8 cellular contexts compared by ENCODE assay signal in the genomic region with DNA sequence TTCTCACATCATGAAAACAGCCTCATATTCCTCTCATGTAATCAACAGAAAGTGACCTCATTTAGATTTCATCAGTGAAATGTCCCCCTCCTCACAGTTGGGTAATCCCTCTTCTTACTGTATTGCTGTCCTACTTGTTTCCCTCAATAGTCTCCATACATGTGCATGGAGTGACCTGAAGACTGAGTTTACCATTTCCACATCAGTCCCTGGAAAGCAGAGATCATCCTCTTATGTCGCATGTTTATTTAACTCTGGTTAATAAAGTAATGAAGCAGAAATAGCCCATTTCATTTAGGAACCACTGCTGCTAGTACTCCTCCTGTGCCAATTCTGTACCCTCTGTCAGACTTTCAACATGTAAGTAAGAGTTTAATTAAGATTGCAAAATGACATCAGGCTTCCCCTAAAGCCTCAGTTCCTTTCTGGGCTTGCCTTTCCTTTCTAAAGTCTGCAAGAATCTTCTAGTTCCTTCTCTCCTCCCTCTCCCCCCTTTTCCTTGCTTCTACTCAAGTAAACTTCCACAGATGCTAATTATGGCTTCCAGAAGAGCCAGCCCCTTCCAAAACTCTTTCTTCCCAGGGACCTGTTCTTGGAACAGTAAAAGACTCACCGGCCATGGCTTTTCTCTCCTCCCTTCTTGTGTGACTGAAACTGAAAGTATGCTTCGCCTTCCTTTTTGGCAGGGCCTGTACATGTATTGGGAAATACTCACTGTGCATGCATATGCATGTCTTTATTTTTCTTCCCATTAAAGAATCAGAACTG. TPM values are rescaled to one million over a fixed set of nuclear protein-coding genes. Genes with fewer than 3 reads are reported as not detected.
DNase-seq lines count a peak whose midpoint lies in the region; ATAC-seq and TF ChIP-seq lines count a peak whose summit lies in the region.
"Not testable (repeated sequence)": the region's sequence is repeated elsewhere in the genome, so short reads cannot be mapped to it uniquely, and the experiment has no call there.

A gene (minus strand): TSS at position 651 of the 768 bp plus-strand sequence. CDS start 31 bp downstream, at position 620.

- intact Hi-C loops in CD14-positive monocyte (cut with micrococcal nuclease) = loop anchor here (5.0 to 10.0 kb wide), 4 partner anchors 67 to 190 kb away; a partner anchor contains a TSS
- intact Hi-C loops in dorsolateral prefrontal cortex (cut with DNase I); lower leg skin (cut with DNase I; ENCODE audit: low total_unique reads): not testable (repeated sequence)

- CTCF ChIA-PET in activated CD8-positive, alpha-beta memory T cell treated with anti-CD3 and anti-CD28 coated beads, Interleukin-2, amount 10 ng/mL, durations not matched to agents 7 days and 5 days (lab: Charles Lee) = interaction anchor here (0.8 to 1.2 kb wide), 2 partner anchors 9 kb away, joined by 3 to 4 read pairs; no protein-coding TSS in a partner anchor

- peak within 1 kb of the TSS; percentile 89 to 100 (median 99) for H3K27ac Mint-ChIP-seq in CD14-positive monocyte
- H3K27ac Mint-ChIP-seq in activated CD8-positive, alpha-beta memory T cell treated with anti-CD3 and anti-CD28 coated beads, Interleukin-2, amount 10 ng/mL, durations not matched to agents 7 days and 5 days = peak within 1 kb of the TSS; percentile 94

- DNase-seq in CD14-positive monocyte (ENCODE audit: low spot score) (peak; percentile 60), NCI-H226 (peak; percentile 69), lower leg skin (ENCODE audit: low spot score in 2 of 2) (peak in 1 of 2 donors; percentile 56)
- DNase-seq in activated CD8-positive, alpha-beta memory T cell treated with anti-CD3 and anti-CD28 coated beads, Interleukin-2, amount 10 ng/mL, durations not matched to agents 7 days and 5 days = peak; percentile 59
- DNase-seq in dorsolateral prefrontal cortex = not testable (repeated sequence)
- peak in 2 of 3 donors; percentile 9 to 21 for DNase-seq in stimulated activated CD4-positive, alpha-beta T cell treated with anti-CD3 and anti-CD28 coated beads, Interleukin-12 subunit alpha, Interleukin-12 subunit beta, amount 100 ng/mL, for 48 hours (ENCODE audit: low read depth in 2 of 3, low spot score in 1 of 3)

- H3K27me3 ChIP-seq in dorsolateral prefrontal cortex = not testable (repeated sequence)

- TF ChIP-seq CTCF in CD14-positive monocyte (IDR thresholded peaks at IDR 0.05); dorsolateral prefrontal cortex (IDR thresholded peaks at IDR 0.05 in 54 of 56, conservative IDR thresholded peaks at IDR 0.05 in 2 of 56; ENCODE audit: low read depth in 1 of 56, partially characterized antibody in 56 of 56); lower leg skin (IDR thresholded peaks at IDR 0.05): not testable (repeated sequence)

- peaks cover 66% of the 10 kb centered on the region for H3K4me1 Mint-ChIP-seq in CD14-positive monocyte
- peaks cover 37% of the 10 kb centered on the region for H3K4me1 Mint-ChIP-seq in activated CD8-positive, alpha-beta memory T cell treated with anti-CD3 and anti-CD28 coated beads, Interleukin-2, amount 10 ng/mL, durations not matched to agents 7 days and 5 days

- not testable (repeated sequence) for TF ChIP-seq POLR2A in lower leg skin (IDR thresholded peaks at IDR 0.05)

- WGBS in lower leg skin, 2 donors = 8 to 14% methylated on average over 3 of the region's 3 CpGs

- H3K27ac ChIP-seq in dorsolateral prefrontal cortex = peak within 1 kb of the TSS in 41 of 59 donors; percentile 3 to 80 (median 53)

- H3K36me3 Mint-ChIP-seq in CD14-positive monocyte = peaks cover 47 to 60% of the 10 kb centered on the region in 2 donors
- peaks cover 58% of the 10 kb centered on the region for H3K36me3 Mint-ChIP-seq in activated CD8-positive, alpha-beta memory T cell treated with anti-CD3 and anti-CD28 coated beads, Interleukin-2, amount 10 ng/mL, durations not matched to agents 7 days and 5 days

- H3K27me3 Mint-ChIP-seq in CD14-positive monocyte (ENCODE audit: low read depth in 3 of 3); activated CD8-positive, alpha-beta memory T cell treated with anti-CD3 and anti-CD28 coated beads, Interleukin-2, amount 10 ng/mL, durations not matched to agents 7 days and 5 days: not testable (repeated sequence)

- ATAC-seq in GM19372 (IDR thresholded peaks at IDR 0.05; ENCODE audit: low read depth, unreplicated experiment) = peak; percentile 90
- peak; percentile 96 for ATAC-seq in HG03039 (IDR thresholded peaks at IDR 0.05; ENCODE audit: unreplicated experiment)
- peak; percentile 92 for ATAC-seq in activated CD8-positive, alpha-beta memory T cell treated with anti-CD3 and anti-CD28 coated beads, Interleukin-2, amount 10 ng/mL, durations not matched to agents 7 days and 5 days

- H3K4me3 Mint-ChIP-seq in CD14-positive monocyte = peak within 1 kb of the TSS; percentile 98 to 99
- H3K4me3 Mint-ChIP-seq in activated CD8-positive, alpha-beta memory T cell treated with anti-CD3 and anti-CD28 coated beads, Interleukin-2, amount 10 ng/mL, durations not matched to agents 7 days and 5 days = peak within 1 kb of the TSS; percentile 93

- H3K9me3 Mint-ChIP-seq in CD14-positive monocyte; activated CD8-positive, alpha-beta memory T cell treated with anti-CD3 and anti-CD28 coated beads, Interleukin-2, amount 10 ng/mL, durations not matched to agents 7 days and 5 days (ENCODE audit: low read depth): not testable (repeated sequence)

- peak within 1 kb of the TSS in 53 of 59 donors; percentile 4 to 58 (median 36) for H3K4me3 ChIP-seq in dorsolateral prefrontal cortex
- peak within 1 kb of the TSS; percentile 26 for H3K4me3 ChIP-seq in lower leg skin (ENCODE audit: low read depth, poor library complexity, severe bottlenecking)

RNA-seq across cellular contexts. Expression of the gene that starts here (rescaled TPM):
- 100 to 1,000 TPM; 433 to 460 TPM for polyA plus RNA-seq in CD14-positive monocyte
- total RNA-seq in activated CD8-positive, alpha-beta memory T cell treated with anti-CD3 and anti-CD28 coated beads, Interleukin-2, amount 10 ng/mL, durations not matched to agents 7 days and 5 days = 100 to 1,000 TPM in 1 of 2 experiments, 10 to 100 TPM in 1; 94.1 to 109 TPM
- 10 to 100 TPM in 36 of 120 experiments, 1 to 10 TPM in 84; 1.4 to 37.0 (median 7.5) TPM for total RNA-seq in dorsolateral prefrontal cortex
- total RNA-seq in lower leg skin = 10 to 100 TPM; 17.8 to 31.6 (median 22.5) TPM
